ENCODE assay signal across 16 cellular contexts in the genomic region with DNA sequence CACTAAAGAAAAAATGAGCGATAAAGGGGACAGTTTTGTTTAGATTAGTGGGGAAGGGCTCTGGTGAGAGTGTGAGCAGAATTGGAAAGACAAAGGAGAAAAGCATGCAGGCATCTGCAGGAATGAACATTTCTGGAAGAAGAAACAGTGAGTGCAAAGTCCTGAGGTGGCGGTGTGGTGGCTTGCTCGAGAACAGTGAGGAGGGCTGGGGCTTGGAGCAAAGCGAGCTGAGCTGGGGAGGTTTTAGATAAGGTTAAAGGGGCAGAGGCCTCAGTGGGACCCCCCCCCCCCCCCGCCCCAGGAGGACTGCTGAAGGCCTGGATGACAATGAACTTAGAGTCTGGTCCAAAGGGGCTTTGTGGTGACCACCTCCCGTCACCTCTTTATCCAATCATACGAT.
DNase-seq lines count a peak whose midpoint lies in the region; ATAC-seq and TF ChIP-seq lines count a peak whose summit lies in the region.
"Had no signal": no experiment of that assay in that cellular context is flagged by ENCODE, and none has a peak within 500 bp of the region (broad histone marks: within the 10 kb centered on the region; RNA-seq: fewer than 3 reads in every experiment).

No MANE protein-coding gene starts in this region.

- no peaks in the 10 kb centered on the region for H3K36me3 Mint-ChIP-seq in activated CD8-positive, alpha-beta T cell treated with anti-CD3 and anti-CD28 coated beads, Interleukin-2, amount 10 ng/mL, durations not matched to agents 7 days and 5 days (ENCODE audit: low read depth)
- no peaks in the 10 kb centered on the region for H3K36me3 Mint-ChIP-seq in activated CD8-positive, alpha-beta T cell treated with anti-CD3 and anti-CD28 coated beads for 36 hours (ENCODE audit: low read depth)
- H3K36me3 Mint-ChIP-seq in endodermal cell (ENCODE audit: low read depth) (no peaks in the 10 kb centered on the region), osteocyte (ENCODE audit: unreplicated experiment) (no peaks in the 10 kb centered on the region), natural killer cell (no peaks in the 10 kb centered on the region)
- H3K36me3 Mint-ChIP-seq: CD8-positive, alpha-beta memory T cell had no signal

- peaks cover 91% of the 10 kb centered on the region for H3K27me3 ChIP-seq in endodermal cell (ENCODE audit: control insufficient read depth, insufficient read depth, low read length, poor library complexity, severe bottlenecking)
- H3K27me3 ChIP-seq: BLaER1 had no signal

- no peak overlapping the region for H3K9ac ChIP-seq in endodermal cell (ENCODE audit: extremely low read depth, low read length, poor library complexity, severe bottlenecking)
- H3K9ac ChIP-seq: BLaER1 had no signal

- no peak overlapping the region for H3K27ac ChIP-seq in endodermal cell (ENCODE audit: low read depth, low read length)
- H3K27ac ChIP-seq: 22Rv1, BLaER1 had no signal

- H3K36me3 ChIP-seq in endodermal cell (ENCODE audit: control insufficient read depth, insufficient read depth, low read length) = no peaks in the 10 kb centered on the region

- no peak overlapping the region for H3K27ac Mint-ChIP-seq in activated CD8-positive, alpha-beta T cell treated with anti-CD3 and anti-CD28 coated beads, Interleukin-2, amount 10 ng/mL, durations not matched to agents 7 days and 5 days
- H3K27ac Mint-ChIP-seq in activated CD8-positive, alpha-beta T cell treated with anti-CD3 and anti-CD28 coated beads for 36 hours = no peak overlapping the region
- no peak overlapping the region for H3K27ac Mint-ChIP-seq in endodermal cell
- no peak overlapping the region for H3K27ac Mint-ChIP-seq in osteocyte (ENCODE audit: unreplicated experiment)
- H3K27ac Mint-ChIP-seq in natural killer cell = no peak overlapping the region
- H3K27ac Mint-ChIP-seq: CD8-positive, alpha-beta memory T cell; GM23338 had no signal

- no peak for ATAC-seq in activated CD8-positive, alpha-beta T cell treated with anti-CD3 and anti-CD28 coated beads, Interleukin-2, amount 10 ng/mL, durations not matched to agents 7 days and 5 days
- no peak for ATAC-seq in activated CD8-positive, alpha-beta T cell treated with anti-CD3 and anti-CD28 coated beads for 36 hours
- ATAC-seq in natural killer cell = no peak
- ATAC-seq: GM12878, GM23338 had no signal

- peak; percentile 4 for DNase-seq in activated CD8-positive, alpha-beta T cell treated with anti-CD3 and anti-CD28 coated beads, Interleukin-2, amount 10 ng/mL, durations not matched to agents 7 days and 5 days
- DNase-seq in activated CD8-positive, alpha-beta T cell treated with anti-CD3 and anti-CD28 coated beads for 36 hours = no peak
- peak; percentile 15 for DNase-seq in endodermal cell
- peak; percentile 60 for DNase-seq in osteocyte (ENCODE audit: extremely low spot score, unreplicated experiment)
- DNase-seq in natural killer cell = no peak
- no peak for DNase-seq in NCI-H1092 treated with DMSO at 0.1 percent for 48 hours (lab: John Stamatoyannopoulos, UW)
- no peak for DNase-seq in anterior cingulate cortex (lab: John Stamatoyannopoulos, UW)
- DNase-seq: AML-193; CD8-positive, alpha-beta memory T cell; DMS 273 treated with DMSO at 0.1 percent for 48 hours; H7; IMR-90 had no signal

- peaks cover 15% of the 10 kb centered on the region for H3K27me3 Mint-ChIP-seq in activated CD8-positive, alpha-beta T cell treated with anti-CD3 and anti-CD28 coated beads, Interleukin-2, amount 10 ng/mL, durations not matched to agents 7 days and 5 days (ENCODE audit: low read depth)
- peaks cover 22% of the 10 kb centered on the region for H3K27me3 Mint-ChIP-seq in activated CD8-positive, alpha-beta T cell treated with anti-CD3 and anti-CD28 coated beads for 36 hours
- H3K27me3 Mint-ChIP-seq in endodermal cell (ENCODE audit: insufficient read depth) = peaks cover 68% of the 10 kb centered on the region
- peaks cover 45% of the 10 kb centered on the region for H3K27me3 Mint-ChIP-seq in osteocyte (ENCODE audit: unreplicated experiment)
- H3K27me3 Mint-ChIP-seq in natural killer cell (ENCODE audit: low read depth in 2 of 2) = peaks cover 14 to 27% of the 10 kb centered on the region in 2 donors

- no peak overlapping the region for H3K4me3 Mint-ChIP-seq in activated CD8-positive, alpha-beta T cell treated with anti-CD3 and anti-CD28 coated beads, Interleukin-2, amount 10 ng/mL, durations not matched to agents 7 days and 5 days
- H3K4me3 Mint-ChIP-seq in activated CD8-positive, alpha-beta T cell treated with anti-CD3 and anti-CD28 coated beads for 36 hours = no peak overlapping the region
- H3K4me3 Mint-ChIP-seq in endodermal cell (no peak overlapping the region), osteocyte (ENCODE audit: unreplicated experiment) (no peak overlapping the region), natural killer cell (no peak overlapping the region)
- H3K4me3 Mint-ChIP-seq: CD8-positive, alpha-beta memory T cell; GM23338 had no signal

- H3K9me3 Mint-ChIP-seq in activated CD8-positive, alpha-beta T cell treated with anti-CD3 and anti-CD28 coated beads, Interleukin-2, amount 10 ng/mL, durations not matched to agents 7 days and 5 days (ENCODE audit: insufficient read depth) = no peaks in the 10 kb centered on the region
- H3K9me3 Mint-ChIP-seq in activated CD8-positive, alpha-beta T cell treated with anti-CD3 and anti-CD28 coated beads for 36 hours = no peaks in the 10 kb centered on the region
- H3K9me3 Mint-ChIP-seq in endodermal cell (no peaks in the 10 kb centered on the region), osteocyte (ENCODE audit: unreplicated experiment) (no peaks in the 10 kb centered on the region), natural killer cell (no peaks in the 10 kb centered on the region)
- H3K9me3 Mint-ChIP-seq: GM23338 had no signal

- no peaks in the 10 kb centered on the region for H3K9me3 ChIP-seq in endodermal cell (ENCODE audit: control insufficient read depth, low read length)
- H3K9me3 ChIP-seq: BLaER1 had no signal

- POLR2A ChIA-PET in activated CD8-positive, alpha-beta T cell treated with anti-CD3 and anti-CD28 coated beads, Interleukin-2, amount 10 ng/mL, durations not matched to agents 7 days and 5 days (lab: Charles Lee) = no interaction called here
- POLR2A ChIA-PET in activated CD8-positive, alpha-beta T cell treated with anti-CD3 and anti-CD28 coated beads for 36 hours (lab: Charles Lee) = no interaction called here

- WGBS in endodermal cell (ENCODE audit: insufficient coverage in 1 of 2, insufficient read length in 1 of 2), 2 experiments = 94 to 100% methylated on average over 2 to 6 of the region's 7 CpGs

- CTCF ChIA-PET in activated CD8-positive, alpha-beta T cell treated with anti-CD3 and anti-CD28 coated beads, Interleukin-2, amount 10 ng/mL, durations not matched to agents 7 days and 5 days (lab: Charles Lee) = no interaction called here
- CTCF ChIA-PET in activated CD8-positive, alpha-beta T cell treated with anti-CD3 and anti-CD28 coated beads for 36 hours (lab: Charles Lee) = no interaction called here

- H3K4me3 ChIP-seq in endodermal cell (ENCODE audit: low read length) = no peak overlapping the region
- H3K4me3 ChIP-seq: BLaER1, GM12878, GM23338 had no signal

- no peak for TF ChIP-seq CTCF in activated CD8-positive, alpha-beta T cell treated with anti-CD3 and anti-CD28 coated beads for 36 hours (IDR thresholded peaks at IDR 0.05)
- no peak for TF ChIP-seq CTCF in endodermal cell (conservative IDR thresholded peaks at IDR 0.05)
- no peak for TF ChIP-seq CTCF in osteocyte (IDR thresholded peaks at IDR 0.05)
- no peak for TF ChIP-seq CTCF in natural killer cell (IDR thresholded peaks at IDR 0.05)

- H3K4me1 Mint-ChIP-seq in activated CD8-positive, alpha-beta T cell treated with anti-CD3 and anti-CD28 coated beads, Interleukin-2, amount 10 ng/mL, durations not matched to agents 7 days and 5 days (ENCODE audit: low read depth) = no peaks in the 10 kb centered on the region
- no peaks in the 10 kb centered on the region for H3K4me1 Mint-ChIP-seq in activated CD8-positive, alpha-beta T cell treated with anti-CD3 and anti-CD28 coated beads for 36 hours (ENCODE audit: low read depth)
- H3K4me1 Mint-ChIP-seq in endodermal cell = no peaks in the 10 kb centered on the region
- no peaks in the 10 kb centered on the region for H3K4me1 Mint-ChIP-seq in osteocyte (ENCODE audit: unreplicated experiment)
- no peaks in the 10 kb centered on the region for H3K4me1 Mint-ChIP-seq in natural killer cell
- H3K4me1 Mint-ChIP-seq: CD8-positive, alpha-beta memory T cell; GM23338 had no signal

- intact Hi-C loops in activated CD8-positive, alpha-beta T cell treated with anti-CD3 and anti-CD28 coated beads for 36 hours (cut with micrococcal nuclease) = no loop called here
- intact Hi-C loops in natural killer cell (cut with micrococcal nuclease) = no loop called here

- no peaks in the 10 kb centered on the region for H3K4me1 ChIP-seq in endodermal cell (ENCODE audit: control insufficient read depth, insufficient read depth, low read length)
- H3K4me1 ChIP-seq: BLaER1 had no signal

Comparison
In these comparisons a context has a peak if more than half of its experiments do, and no peak if none do; other contexts are left out.
1. DNase-seq: peak in activated CD8-positive, alpha-beta T cell treated with anti-CD3 and anti-CD28 coated beads, Interleukin-2, amount 10 ng/mL, durations not matched to agents 7 days and 5 days (single experiment), endodermal cell (single experiment) and osteocyte (single experiment); none in activated CD8-positive, alpha-beta T cell treated with anti-CD3 and anti-CD28 coated beads for 36 hours (single experiment), natural killer cell (single experiment), NCI-H1092 treated with DMSO at 0.1 percent for 48 hours (single experiment) and anterior cingulate cortex (0 of 58).